Comparison of ENCODE assay signal across 1 cellular context in the genomic region with DNA sequence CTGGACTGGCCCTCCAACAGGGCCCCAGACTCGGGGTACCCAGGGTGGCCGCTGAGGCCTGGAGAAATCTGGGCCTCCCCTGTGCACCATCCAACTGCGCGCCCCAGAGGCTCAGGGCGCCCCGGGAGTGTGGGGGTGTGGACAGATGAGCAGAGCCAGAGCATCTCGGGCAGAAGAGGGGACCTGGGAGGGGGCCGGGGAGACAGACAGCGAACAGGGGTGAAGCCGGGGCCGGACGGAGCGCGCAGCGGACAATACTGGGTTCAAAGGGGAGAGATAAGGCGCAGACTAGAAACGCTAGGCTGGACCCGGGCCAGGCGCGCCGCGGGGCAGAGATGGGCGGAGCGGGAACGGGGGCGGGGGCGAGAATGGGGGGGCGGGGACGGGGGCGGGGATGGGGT.
TF ChIP-seq lines count a peak whose summit lies in the region.

No MANE protein-coding gene starts in this region.

TF ChIP-seq in WTC11, 78 proteins besides CTCF, POLR2A, EP300 and RAD21 (continued from another document):
- TF ChIP-seq, protein P1, sequence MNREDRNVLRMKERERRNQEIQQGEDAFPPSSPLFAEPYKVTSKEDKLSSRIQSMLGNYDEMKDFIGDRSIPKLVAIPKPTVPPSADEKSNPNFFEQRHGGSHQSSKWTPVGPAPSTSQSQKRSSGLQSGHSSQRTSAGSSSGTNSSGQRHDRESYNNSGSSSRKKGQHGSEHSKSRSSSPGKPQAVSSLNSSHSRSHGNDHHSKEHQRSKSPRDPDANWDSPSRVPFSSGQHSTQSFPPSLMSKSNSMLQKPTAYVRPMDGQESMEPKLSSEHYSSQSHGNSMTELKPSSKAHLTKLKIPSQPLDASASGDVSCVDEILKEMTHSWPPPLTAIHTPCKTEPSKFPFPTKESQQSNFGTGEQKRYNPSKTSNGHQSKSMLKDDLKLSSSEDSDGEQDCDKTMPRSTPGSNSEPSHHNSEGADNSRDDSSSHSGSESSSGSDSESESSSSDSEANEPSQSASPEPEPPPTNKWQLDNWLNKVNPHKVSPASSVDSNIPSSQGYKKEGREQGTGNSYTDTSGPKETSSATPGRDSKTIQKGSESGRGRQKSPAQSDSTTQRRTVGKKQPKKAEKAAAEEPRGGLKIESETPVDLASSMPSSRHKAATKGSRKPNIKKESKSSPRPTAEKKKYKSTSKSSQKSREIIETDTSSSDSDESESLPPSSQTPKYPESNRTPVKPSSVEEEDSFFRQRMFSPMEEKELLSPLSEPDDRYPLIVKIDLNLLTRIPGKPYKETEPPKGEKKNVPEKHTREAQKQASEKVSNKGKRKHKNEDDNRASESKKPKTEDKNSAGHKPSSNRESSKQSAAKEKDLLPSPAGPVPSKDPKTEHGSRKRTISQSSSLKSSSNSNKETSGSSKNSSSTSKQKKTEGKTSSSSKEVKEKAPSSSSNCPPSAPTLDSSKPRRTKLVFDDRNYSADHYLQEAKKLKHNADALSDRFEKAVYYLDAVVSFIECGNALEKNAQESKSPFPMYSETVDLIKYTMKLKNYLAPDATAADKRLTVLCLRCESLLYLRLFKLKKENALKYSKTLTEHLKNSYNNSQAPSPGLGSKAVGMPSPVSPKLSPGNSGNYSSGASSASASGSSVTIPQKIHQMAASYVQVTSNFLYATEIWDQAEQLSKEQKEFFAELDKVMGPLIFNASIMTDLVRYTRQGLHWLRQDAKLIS (CRISPR knock-in tag; IDR thresholded peaks at IDR 0.05; ENCODE audit: borderline replicate concordance): no peak
- TF ChIP-seq NR2C2 (CRISPR knock-in tag; IDR thresholded peaks at IDR 0.05) (no peak), STAT6 (CRISPR knock-in tag; conservative IDR thresholded peaks at IDR 0.05; ENCODE audit: low read depth) (no peak), NFATC4 (CRISPR knock-in tag; IDR thresholded peaks at IDR 0.05) (no peak), ZNF317 (CRISPR knock-in tag; IDR thresholded peaks at IDR 0.05; ENCODE audit: borderline replicate concordance, low read depth) (no peak), E2F5 (CRISPR knock-in tag; IDR thresholded peaks at IDR 0.05) (no peak)
